Comparison of ENCODE assay signal across 12 cellular contexts in the genomic region with DNA sequence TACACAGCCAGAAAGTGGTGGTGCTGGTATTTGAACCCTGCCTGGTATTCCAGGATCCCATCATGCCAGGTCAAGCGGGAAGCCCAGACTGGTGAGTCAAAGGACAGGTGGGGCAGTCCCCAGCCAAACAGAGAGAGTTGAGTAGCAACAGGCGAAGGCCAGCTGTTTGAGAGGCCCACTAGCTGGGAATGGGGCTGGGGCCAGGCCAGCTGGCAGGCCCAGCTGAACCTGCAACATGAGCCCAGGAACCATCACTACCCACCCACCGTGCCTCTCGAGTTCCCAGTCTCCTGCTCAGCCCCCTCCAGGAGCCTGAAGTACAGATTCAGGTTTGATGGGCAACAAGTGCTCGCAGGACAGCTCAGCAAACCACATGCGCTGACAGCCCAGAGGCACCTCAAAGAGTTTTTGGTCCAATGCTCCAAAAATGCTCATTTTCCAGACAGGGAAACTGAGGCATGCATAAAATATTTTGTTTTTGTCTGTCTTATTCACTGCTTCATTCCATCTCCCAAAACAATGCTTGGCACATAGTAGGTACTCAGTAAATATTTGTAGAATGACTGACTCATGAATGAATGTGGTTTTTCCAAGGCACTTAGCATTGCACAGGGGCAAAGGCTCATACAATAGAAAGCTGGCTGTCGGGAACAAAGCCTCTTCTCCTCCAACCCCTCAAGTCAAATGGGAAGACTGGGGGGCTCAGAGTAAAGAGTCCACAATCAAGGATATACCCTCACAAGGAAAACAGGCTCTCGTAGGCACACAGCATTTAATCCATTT. TPM values are rescaled to one million over a fixed set of nuclear protein-coding genes. Genes with fewer than 3 reads are reported as not detected.
DNase-seq lines count a peak whose midpoint lies in the region; ATAC-seq, FAIRE-seq and TF ChIP-seq lines count a peak whose summit lies in the region.
"Had no signal": no experiment of that assay in that cellular context is flagged by ENCODE, and none has a peak within 500 bp of the region (broad histone marks: within the 10 kb centered on the region; RNA-seq: fewer than 3 reads in every experiment).

No MANE protein-coding gene starts in this region.

- H3K9me3 ChIP-seq in heart right ventricle (no peaks in the 10 kb centered on the region), left ventricle myocardium inferior (replicated peaks) (no peaks in the 10 kb centered on the region)
- H3K9me3 ChIP-seq: esophagus squamous epithelium, neutrophil had no signal

- H3K27ac ChIP-seq in heart right ventricle = peak overlapping the region in 3 of 10 donors; percentile 4 to 31 (median 11)
- no peak overlapping the region for H3K27ac ChIP-seq in left ventricle myocardium inferior (replicated peaks)
- H3K27ac ChIP-seq in substantia nigra (ENCODE audit: low read depth, low read length, poor library complexity, severe bottlenecking) = no peak overlapping the region
- H3K27ac ChIP-seq: esophagus squamous epithelium, neutrophil had no signal

- peak in 2 of 8 donors; percentile 9 to 16 for ATAC-seq in heart right ventricle

- intact Hi-C loops in heart right ventricle (cut with DNase I) (loop anchor here in 2 of 10 donors (5.0 kb wide), 1 partner anchor 40 kb away; no protein-coding TSS in a partner anchor), left ventricle myocardium inferior (cut with micrococcal nuclease) (no loop called here)

- 57 to 73% methylated on average over 8 of the region's 8 CpGs for WGBS in heart right ventricle, 2 donors

- FAIRE-seq in urothelium cell line (lab: Jason Lieb, UNC) = no peak

- H3K4me3 ChIP-seq in heart right ventricle (no peak overlapping the region), left ventricle myocardium inferior (no peak overlapping the region), cardiac fibroblast (replicated peaks in 1 of 2; ENCODE audit: low read depth in 2 of 2, low read length in 2 of 2) (no peak overlapping the region)
- H3K4me3 ChIP-seq: esophagus squamous epithelium had no signal

- DNase-seq in heart right ventricle (peak; percentile 46 to 47), left ventricle myocardium inferior (no peak), NCI-H524 treated with DMSO at 0.1 percent for 48 hours (lab: John Stamatoyannopoulos, UW) (peak; percentile 91), cardiac fibroblast (ENCODE audit: low read depth in 2 of 2) (peak; percentile 54 to 61), urothelium cell line (ENCODE audit: low spot score) (peak; percentile 80), substantia nigra (lab: John Stamatoyannopoulos, UW) (no peak), superior temporal gyrus (ENCODE audit: extremely low spot score) (no peak), SK-N-DZ (ENCODE audit: low spot score) (no peak)
- DNase-seq: caudate nucleus, esophagus squamous epithelium, GDM1 had no signal

- H3K27me3 ChIP-seq in heart right ventricle = no peaks in the 10 kb centered on the region
- no peaks in the 10 kb centered on the region for H3K27me3 ChIP-seq in left ventricle myocardium inferior (ENCODE audit: low read depth)
- H3K27me3 ChIP-seq: esophagus squamous epithelium, neutrophil had no signal

- TF ChIP-seq CTCF in heart right ventricle (IDR thresholded peaks at IDR 0.05) = no peak
- TF ChIP-seq CTCF in left ventricle myocardium inferior (IDR thresholded peaks at IDR 0.05; ENCODE audit: borderline replicate concordance) = no peak
- no peak for TF ChIP-seq CTCF in cardiac fibroblast (IDR thresholded peaks at IDR 0.05; ENCODE audit: low read depth, low read length)

- H3K4me1 ChIP-seq in heart right ventricle (peaks cover 0 to 59% (median 25%) of the 10 kb centered on the region in 9 donors), left ventricle myocardium inferior (peaks cover 52% of the 10 kb centered on the region)

- H3K36me3 ChIP-seq in heart right ventricle = no peaks in the 10 kb centered on the region
- no peaks in the 10 kb centered on the region for H3K36me3 ChIP-seq in left ventricle myocardium inferior
- H3K36me3 ChIP-seq: esophagus squamous epithelium, neutrophil had no signal

RNA-seq across cellular contexts. Expression of gene CLIC4, which starts 42.5 kb away (rescaled TPM):
- total RNA-seq in heart right ventricle (100 to 1,000 TPM; 256 to 511 (median 353) TPM), left ventricle myocardium inferior (325 TPM)
- 100 to 1,000 TPM in 1 of 2 donors, 10 to 100 TPM in 1; 90.8 to 308 TPM for polyA plus RNA-seq in heart right ventricle
- polyA plus RNA-seq in SK-N-DZ (2014; cell fraction: cytosol; rRNA removed) = 81.1 and 81.9 TPM in 2 replicates
- 29.8 and 49.4 TPM in 2 replicates for polyA plus RNA-seq in SK-N-DZ (2014; cell fraction: nucleus; rRNA removed)

RNA-seq across cellular contexts. Expression of gene SRRM1, which starts 59.6 kb away (rescaled TPM):
- 10 to 100 TPM; 54.4 to 82.9 (median 75.8) TPM for total RNA-seq in heart right ventricle
- 10 to 100 TPM; 26.0 to 83.0 TPM for polyA plus RNA-seq in heart right ventricle
- 60.8 TPM for total RNA-seq in left ventricle myocardium inferior
- 31.2 and 34.2 TPM in 2 replicates for polyA plus RNA-seq in SK-N-DZ (2014; cell fraction: cytosol; rRNA removed)
- polyA plus RNA-seq in SK-N-DZ (2014; cell fraction: nucleus; rRNA removed) = 53.8 and 161 TPM in 2 replicates

Comparison
In these comparisons a context has a peak if more than half of its experiments do, and no peak if none do; other contexts are left out.
1. DNase-seq: peak in heart right ventricle (2 of 2), NCI-H524 treated with DMSO at 0.1 percent for 48 hours (single experiment), cardiac fibroblast (2 of 2) and urothelium cell line (single experiment); none in left ventricle myocardium inferior (single experiment), substantia nigra (0 of 49), superior temporal gyrus (single experiment) and SK-N-DZ (single experiment).